In genomic region chr16:4846901-4847773, GRCh38 we compare ENCODE assay signal across 8 cellular contexts. TPM values are rescaled to one million over a fixed set of nuclear protein-coding genes. Genes with fewer than 3 reads are reported as not detected.
A peak's percentile ranks its signal among the peaks of the same experiment; 100 is the strongest.
DNase-seq lines count a peak whose midpoint lies in the region; ATAC-seq lines count a peak whose summit lies in the region.

Gene GLYR1 (minus strand): TSS chr16:4847288. CDS start chr16:4847265, 23 bp downstream.
Gene UBN1 (plus strand): TSS chr16:4847481. CDS start chr16:4852918, 5,437 bp downstream.

- CTCF ChIA-PET in CD8-positive, alpha-beta memory T cell (lab: Charles Lee), result no interaction called here
- CTCF ChIA-PET in activated CD8-positive, alpha-beta memory T cell treated with anti-CD3 and anti-CD28 coated beads for 36 hours (lab: Charles Lee), result no interaction called here

- H3K4me3 ChIP-seq in CD8-positive, alpha-beta memory T cell (ENCODE audit: low read length), result peak within 1 kb of the TSS; percentile 77
- peak within 1 kb of the TSS; percentile 94 for H3K4me3 ChIP-seq in effector memory CD4-positive, alpha-beta T cell (ENCODE audit: insufficient read depth, low read depth, low read length, poor library complexity, severe bottlenecking)

- H3K36me3 ChIP-seq in CD8-positive, alpha-beta memory T cell (ENCODE audit: insufficient read depth, low read length), result peaks cover 15% of the 10 kb centered on the region
- peaks cover 29% of the 10 kb centered on the region for H3K36me3 ChIP-seq in effector memory CD4-positive, alpha-beta T cell (ENCODE audit: control insufficient read depth, insufficient read depth, low read length)

- H3K9me3 ChIP-seq in CD8-positive, alpha-beta memory T cell (ENCODE audit: low read length), result no peaks in the 10 kb centered on the region
- H3K9me3 ChIP-seq in effector memory CD4-positive, alpha-beta T cell (ENCODE audit: control insufficient read depth, low read length), result no peaks in the 10 kb centered on the region

- peak; percentile 98 to 100 (median 100) for DNase-seq in CD8-positive, alpha-beta memory T cell
- peak; percentile 73 for DNase-seq in HS-5 (ENCODE audit: low read depth)
- DNase-seq in NK-92 treated with Interleukin-12 subunit alpha and Interleukin-12 subunit beta, amount 100 ng/mL, for 24 hours (lab: John Stamatoyannopoulos, UW), result peak; percentile 97
- DNase-seq in effector memory CD4-positive, alpha-beta T cell, result peak; percentile 98 to 99 (median 99)
- DNase-seq in medulla oblongata (ENCODE audit: extremely low spot score), result peak; percentile 97
- peak; percentile 100 for DNase-seq in stimulated activated CD8-positive, alpha-beta memory T cell treated with anti-CD3 and anti-CD28 coated beads, Interleukin-12 subunit alpha, Interleukin-12 subunit beta, amount 100 ng/mL, for 1 hour (ENCODE audit: low read depth)

- POLR2A ChIA-PET in CD8-positive, alpha-beta memory T cell (lab: Charles Lee), result interaction anchor here (1.0 to 1.6 kb wide), 3 partner anchors 45 to 112 kb away, joined by 3 to 4 read pairs (median 4); partner anchors contain the start of genes DNAAF8 and ROGDI
- POLR2A ChIA-PET in activated CD8-positive, alpha-beta memory T cell treated with anti-CD3 and anti-CD28 coated beads for 36 hours (lab: Charles Lee), result no interaction called here

- H3K9me3 Mint-ChIP-seq in CD8-positive, alpha-beta memory T cell, result no peaks in the 10 kb centered on the region

- no peaks in the 10 kb centered on the region for H3K27me3 Mint-ChIP-seq in CD8-positive, alpha-beta memory T cell

- peaks cover 0 to 37% (median 9%) of the 10 kb centered on the region in 3 donors for H3K36me3 Mint-ChIP-seq in CD8-positive, alpha-beta memory T cell

- H3K4me1 ChIP-seq in CD8-positive, alpha-beta memory T cell (ENCODE audit: insufficient read depth, low read length), result peaks cover 49% of the 10 kb centered on the region
- peaks cover 20% of the 10 kb centered on the region for H3K4me1 ChIP-seq in effector memory CD4-positive, alpha-beta T cell (ENCODE audit: control insufficient read depth, insufficient read depth, low read length, poor library complexity, severe bottlenecking)

- peak within 1 kb of the TSS; percentile 89 for H3K27ac ChIP-seq in CD8-positive, alpha-beta memory T cell (ENCODE audit: low read depth, low read length)
- H3K27ac ChIP-seq in effector memory CD4-positive, alpha-beta T cell (ENCODE audit: insufficient read depth, low read length, poor library complexity, severe bottlenecking), result peak within 1 kb of the TSS; percentile 95

- H3K4me3 Mint-ChIP-seq in CD8-positive, alpha-beta memory T cell, result peak within 1 kb of the TSS; percentile 88 to 97 (median 92)

- peak; percentile 90 for ATAC-seq in GM19468 (IDR thresholded peaks at IDR 0.05; ENCODE audit: extremely low read depth, unreplicated experiment)

- peak within 1 kb of the TSS; percentile 90 to 98 (median 96) for H3K27ac Mint-ChIP-seq in CD8-positive, alpha-beta memory T cell

- H3K27me3 ChIP-seq in CD8-positive, alpha-beta memory T cell (ENCODE audit: insufficient read depth, low read length, poor library complexity, severe bottlenecking), result no peaks in the 10 kb centered on the region
- H3K27me3 ChIP-seq in effector memory CD4-positive, alpha-beta T cell (replicated peaks; ENCODE audit: control insufficient read depth, insufficient read depth, low read length, poor library complexity, severe bottlenecking), result no peaks in the 10 kb centered on the region

- H3K4me1 Mint-ChIP-seq in CD8-positive, alpha-beta memory T cell, result peaks cover 55 to 66% (median 60%) of the 10 kb centered on the region in 3 donors

RNA-seq across cellular contexts. Expression of gene GLYR1, which starts in this region (rescaled TPM):
- 100 to 1,000 TPM; 104 to 110 TPM for total RNA-seq in CD8-positive, alpha-beta memory T cell
- polyA plus RNA-seq in CD8-positive, alpha-beta memory T cell, result 40.2 TPM
- total RNA-seq in activated CD8-positive, alpha-beta memory T cell treated with anti-CD3 and anti-CD28 coated beads for 36 hours, result 100 to 1,000 TPM; 101 to 105 TPM

RNA-seq across cellular contexts. Expression of gene UBN1, which starts in this region (rescaled TPM):
- total RNA-seq in CD8-positive, alpha-beta memory T cell, result 10 to 100 TPM; 40.3 to 41.0 TPM
- 23.3 TPM for polyA plus RNA-seq in CD8-positive, alpha-beta memory T cell
- 10 to 100 TPM; 36.7 to 38.9 TPM for total RNA-seq in activated CD8-positive, alpha-beta memory T cell treated with anti-CD3 and anti-CD28 coated beads for 36 hours

Comparison
In these comparisons a context has a peak if more than half of its experiments do, and no peak if none do; other contexts are left out.
1. Peak in every context shown above with its lines: DNase-seq, ATAC-seq, H3K4me3 ChIP-seq and H3K27ac ChIP-seq.